Comparison of ENCODE assay signal across 1 cellular context in genomic region chr14:24113801-24114535, GRCh38.
TF ChIP-seq lines count a peak whose summit lies in the region.

No MANE protein-coding gene starts in this region.

TF ChIP-seq in SK-N-SH, 30 proteins besides CTCF, POLR2A, EP300 and RAD21 (continued from another document):
- TF ChIP-seq, protein P1, sequence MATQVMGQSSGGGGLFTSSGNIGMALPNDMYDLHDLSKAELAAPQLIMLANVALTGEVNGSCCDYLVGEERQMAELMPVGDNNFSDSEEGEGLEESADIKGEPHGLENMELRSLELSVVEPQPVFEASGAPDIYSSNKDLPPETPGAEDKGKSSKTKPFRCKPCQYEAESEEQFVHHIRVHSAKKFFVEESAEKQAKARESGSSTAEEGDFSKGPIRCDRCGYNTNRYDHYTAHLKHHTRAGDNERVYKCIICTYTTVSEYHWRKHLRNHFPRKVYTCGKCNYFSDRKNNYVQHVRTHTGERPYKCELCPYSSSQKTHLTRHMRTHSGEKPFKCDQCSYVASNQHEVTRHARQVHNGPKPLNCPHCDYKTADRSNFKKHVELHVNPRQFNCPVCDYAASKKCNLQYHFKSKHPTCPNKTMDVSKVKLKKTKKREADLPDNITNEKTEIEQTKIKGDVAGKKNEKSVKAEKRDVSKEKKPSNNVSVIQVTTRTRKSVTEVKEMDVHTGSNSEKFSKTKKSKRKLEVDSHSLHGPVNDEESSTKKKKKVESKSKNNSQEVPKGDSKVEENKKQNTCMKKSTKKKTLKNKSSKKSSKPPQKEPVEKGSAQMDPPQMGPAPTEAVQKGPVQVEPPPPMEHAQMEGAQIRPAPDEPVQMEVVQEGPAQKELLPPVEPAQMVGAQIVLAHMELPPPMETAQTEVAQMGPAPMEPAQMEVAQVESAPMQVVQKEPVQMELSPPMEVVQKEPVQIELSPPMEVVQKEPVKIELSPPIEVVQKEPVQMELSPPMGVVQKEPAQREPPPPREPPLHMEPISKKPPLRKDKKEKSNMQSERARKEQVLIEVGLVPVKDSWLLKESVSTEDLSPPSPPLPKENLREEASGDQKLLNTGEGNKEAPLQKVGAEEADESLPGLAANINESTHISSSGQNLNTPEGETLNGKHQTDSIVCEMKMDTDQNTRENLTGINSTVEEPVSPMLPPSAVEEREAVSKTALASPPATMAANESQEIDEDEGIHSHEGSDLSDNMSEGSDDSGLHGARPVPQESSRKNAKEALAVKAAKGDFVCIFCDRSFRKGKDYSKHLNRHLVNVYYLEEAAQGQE (IDR thresholded peaks at IDR 0.05; ENCODE audit: low read depth, low read length), result no peak
- peak; percentile 85 for TF ChIP-seq MAX (IDR thresholded peaks at IDR 0.05; ENCODE audit: low read depth)
- TF ChIP-seq GABPA (IDR thresholded peaks at IDR 0.05; ENCODE audit: low read depth), result peak; percentile 78
- TF ChIP-seq TAF1 (IDR thresholded peaks at IDR 0.05; ENCODE audit: borderline replicate concordance, low read depth, low read length), result peak; percentile 72
- TF ChIP-seq FOXJ3 (CRISPR knock-in tag; IDR thresholded peaks at IDR 0.05), result no peak
- peak; percentile 86 for TF ChIP-seq MXI1 (IDR thresholded peaks at IDR 0.05; ENCODE audit: low read depth, low read length)
- peak; percentile 59; the same call in 1 of the 2 replicates for TF ChIP-seq ELF1 (IDR thresholded peaks at IDR 0.05)
- TF ChIP-seq POLR2AphosphoS5 (IDR thresholded peaks at IDR 0.05; ENCODE audit: low read depth, low read length), result no peak; the same call in 1 of the 2 replicates
- TF ChIP-seq ZBTB33 (IDR thresholded peaks at IDR 0.05; ENCODE audit: borderline replicate concordance, low read depth), result 0 out of 2 replicates have a peak, but pooled peaks have one; percentile 57
- peak; percentile 73; the same call in 1 of the 2 replicates for TF ChIP-seq YY1 (IDR thresholded peaks at IDR 0.05; ENCODE audit: low read depth)
- TF ChIP-seq IRF3 (IDR thresholded peaks at IDR 0.05; ENCODE audit: low read depth, low read length), result peak; percentile 53
- TF ChIP-seq NFIC (IDR thresholded peaks at IDR 0.05; ENCODE audit: borderline replicate concordance), result no peak
